10 cellular contexts compared by ENCODE assay signal in genomic region chr9:306907-307306, GRCh38.
A peak's percentile ranks its signal among the peaks of the same experiment; 100 is the strongest.
DNase-seq lines count a peak whose midpoint lies in the region; ATAC-seq and TF ChIP-seq lines count a peak whose summit lies in the region.
"Had no signal": no experiment of that assay in that cellular context is flagged by ENCODE, and none has a peak within 500 bp of the region (broad histone marks: within the 10 kb centered on the region; RNA-seq: fewer than 3 reads in every experiment).

No MANE protein-coding gene starts in this region.

- no peaks in the 10 kb centered on the region for H3K9me3 Mint-ChIP-seq in IgD-negative memory B cell

- no peaks in the 10 kb centered on the region for H3K27me3 Mint-ChIP-seq in IgD-negative memory B cell

- H3K4me3 Mint-ChIP-seq in IgD-negative memory B cell, result no peak overlapping the region

- BruUV-seq in A673 (replicated peaks; lab: Mats Ljungman, UMichigan), result no TSS peak

- H3K27me3 ChIP-seq in A673 (replicated peaks; ENCODE audit: insufficient read depth, low read depth, low read length, poor library complexity) (peaks cover 19% of the 10 kb centered on the region), left ventricle myocardium inferior (ENCODE audit: low read depth) (no peaks in the 10 kb centered on the region)

- no peak overlapping the region for H3K4me3 ChIP-seq in A673 (ENCODE audit: low read depth, low read length, poor library complexity, severe bottlenecking)
- H3K4me3 ChIP-seq in left ventricle myocardium inferior, result no peak overlapping the region

- intact Hi-C loops in A673 (cut with micrococcal nuclease; ENCODE audit: unreplicated experiment) (no loop called here), left colon (cut with DNase I, micrococcal nuclease) (no loop called here), left ventricle myocardium inferior (cut with micrococcal nuclease) (no loop called here)

- POLR2A ChIA-PET in A673 (lab: Charles Lee; ENCODE audit: low non-redundant PET), result no interaction called here

- H3K36me3 Mint-ChIP-seq in IgD-negative memory B cell, result no peaks in the 10 kb centered on the region

- H3K27ac Mint-ChIP-seq in IgD-negative memory B cell, result peak overlapping the region; percentile 23 to 51 (median 27)

- H3K9me3 ChIP-seq in A673 (ENCODE audit: low read depth, low read length, poor library complexity, severe bottlenecking) (no peaks in the 10 kb centered on the region), left ventricle myocardium inferior (replicated peaks) (no peaks in the 10 kb centered on the region)

- H3K4me1 ChIP-seq in A673 (ENCODE audit: insufficient read depth, low read length, poor library complexity, severe bottlenecking) (no peaks in the 10 kb centered on the region), left ventricle myocardium inferior (no peaks in the 10 kb centered on the region)

- no peak for DNase-seq in A673 (ENCODE audit: low spot score)
- DNase-seq in activated CD8-positive, alpha-beta memory T cell treated with anti-CD3 and anti-CD28 coated beads for 48 hours (ENCODE audit: low read depth in 2 of 3, low spot score in 2 of 3), result peak in 2 of 3 experiments; percentile 4 to 14
- DNase-seq in left colon, result peak in 1 of 2 donors; percentile 18
- no peak for DNase-seq in kidney tubule cell (ENCODE audit: low spot score)
- no peak for DNase-seq in left ventricle myocardium inferior
- DNase-seq in cortex of kidney (lab: John Stamatoyannopoulos, UW), result no peak
- DNase-seq: Calu3 had no signal

- 0 out of 2 replicates have a peak, but pooled peaks have one; percentile 13 for TF ChIP-seq CTCF in A673 (conservative IDR thresholded peaks at IDR 0.05; ENCODE audit: low read depth, low read length)
- TF ChIP-seq CTCF in left ventricle myocardium inferior (IDR thresholded peaks at IDR 0.05; ENCODE audit: borderline replicate concordance), result no peak

- CTCF ChIA-PET in A673 (lab: Charles Lee), result no interaction called here

- H3K4me1 Mint-ChIP-seq in IgD-negative memory B cell, result peaks cover 0 to 5% (median 2%) of the 10 kb centered on the region in 3 donors

- peak; percentile 75 for ATAC-seq in left colon
- no peak for ATAC-seq in GM18861 (IDR thresholded peaks at IDR 0.05; ENCODE audit: unreplicated experiment)

- H3K36me3 ChIP-seq in A673 (ENCODE audit: insufficient read depth, low read length, poor library complexity, severe bottlenecking), result no peaks in the 10 kb centered on the region
- no peaks in the 10 kb centered on the region for H3K36me3 ChIP-seq in left ventricle myocardium inferior

- no peak overlapping the region for H3K27ac ChIP-seq in A673 (ENCODE audit: low read depth, low read length, poor library complexity, severe bottlenecking)
- H3K27ac ChIP-seq in left ventricle myocardium inferior (replicated peaks), result no peak overlapping the region
- H3K27ac ChIP-seq: KMS-11 had no signal

Comparison
In these comparisons a context has a peak if more than half of its experiments do, and no peak if none do; other contexts are left out.
1. DNase-seq: peak in activated CD8-positive, alpha-beta memory T cell treated with anti-CD3 and anti-CD28 coated beads for 48 hours (2 of 3); none in A673 (single experiment), kidney tubule cell (single experiment), left ventricle myocardium inferior (single experiment) and cortex of kidney (single experiment).